Comparison of ENCODE assay signal across 29 cellular contexts in genomic region chr4:63430105-63430504, GRCh38.
"Had no signal": no experiment of that assay in that cellular context is flagged by ENCODE, and none has a peak within 500 bp of the region (broad histone marks: within the 10 kb centered on the region; RNA-seq: fewer than 3 reads in every experiment).

No MANE protein-coding gene starts in this region.

- H3K9me3 ChIP-seq: esophagus muscularis mucosa, gastroesophageal sphincter, left lung, sigmoid colon, testis, tibial artery had no signal

- H3K36me3 Mint-ChIP-seq: mesothelial cell of epicardium; naive B cell; natural killer cell treated with Interleukin-12 subunit alpha and Interleukin-12 subunit beta and Interleukin-15 and Interleukin-18, amount 100 ng/mL, for 72 hours; neural progenitor cell; stimulated activated memory B cell treated with anti-CD40 and anti-IgM and Interleukin-4, amounts not matched to agents 10 μg/mL and 1 μg/mL and 100 μg/mL, for 72 hours; type B pancreatic cell had no signal

- H3K4me3 ChIP-seq: coronary artery, esophagus muscularis mucosa, gastroesophageal sphincter, heart right ventricle, left lung, mucosa of descending colon, neural progenitor cell, psoas muscle, sigmoid colon, testis, tibial artery had no signal

- H3K4me1 ChIP-seq: esophagus muscularis mucosa, foreskin keratinocyte, gastroesophageal sphincter, heart right ventricle, left lung, neural progenitor cell, psoas muscle, sigmoid colon, testis, tibial artery had no signal

- H3K27ac Mint-ChIP-seq: mesothelial cell of epicardium; naive B cell; natural killer cell treated with Interleukin-12 subunit alpha and Interleukin-12 subunit beta and Interleukin-15 and Interleukin-18, amount 100 ng/mL, for 72 hours; neural progenitor cell; stimulated activated memory B cell treated with anti-CD40 and anti-IgM and Interleukin-4, amounts not matched to agents 10 μg/mL and 1 μg/mL and 100 μg/mL, for 72 hours; type B pancreatic cell had no signal

- H3K4me1 Mint-ChIP-seq: mesothelial cell of epicardium; naive B cell; neural progenitor cell; stimulated activated memory B cell treated with anti-CD40 and anti-IgM and Interleukin-4, amounts not matched to agents 10 μg/mL and 1 μg/mL and 100 μg/mL, for 72 hours had no signal

- H3K9me3 Mint-ChIP-seq: mesothelial cell of epicardium, neural progenitor cell, type B pancreatic cell had no signal

- H3K27me3 ChIP-seq: esophagus muscularis mucosa, foreskin keratinocyte, gastroesophageal sphincter, heart right ventricle, left lung, neural progenitor cell, sigmoid colon, testis, tibial artery had no signal

- H3K36me3 ChIP-seq: esophagus muscularis mucosa, gastroesophageal sphincter, heart right ventricle, left lung, neural progenitor cell, sigmoid colon, tibial artery had no signal

- H3K4me3 Mint-ChIP-seq: mesothelial cell of epicardium; naive B cell; natural killer cell treated with Interleukin-12 subunit alpha and Interleukin-12 subunit beta and Interleukin-15 and Interleukin-18, amount 100 ng/mL, for 72 hours; neural progenitor cell; stimulated activated memory B cell treated with anti-CD40 and anti-IgM and Interleukin-4, amounts not matched to agents 10 μg/mL and 1 μg/mL and 100 μg/mL, for 72 hours; type B pancreatic cell had no signal

- H3K27ac ChIP-seq: coronary artery, esophagus muscularis mucosa, foreskin keratinocyte, gastroesophageal sphincter, heart right ventricle, left lung, neural progenitor cell, psoas muscle, sigmoid colon, testis, tibial artery had no signal

- H3K27me3 Mint-ChIP-seq: naive B cell; natural killer cell treated with Interleukin-12 subunit alpha and Interleukin-12 subunit beta and Interleukin-15 and Interleukin-18, amount 100 ng/mL, for 72 hours; stimulated activated memory B cell treated with anti-CD40 and anti-IgM and Interleukin-4, amounts not matched to agents 10 μg/mL and 1 μg/mL and 100 μg/mL, for 72 hours; type B pancreatic cell had no signal

- DNase-seq: dermis blood vessel endothelial cell; effector memory CD4-positive, alpha-beta T cell; glutamatergic neuron; heart right ventricle; hippocampal formation; left cardiac atrium; left lung; mesenchymal stem cell; mucosa of descending colon; naive B cell; posterior cingulate gyrus; psoas muscle; right cardiac atrium; sigmoid colon; stimulated activated CD4-positive, alpha-beta T cell treated with anti-CD3 and anti-CD28 coated beads, Interleukin-2, amount 100 ng/mL, for 24 hours; stimulated activated CD4-positive, alpha-beta T cell treated with anti-CD3 and anti-CD28 coated beads, Interleukin-4, amount 100 ng/mL, for 24 hours; stimulated activated naive CD8-positive, alpha-beta T cell treated with anti-CD3 and anti-CD28 coated beads, Interleukin-15, Interleukin-2, amounts not matched to agents 100 U/mL and 50 U/mL, for 24 hours; substantia nigra; testis; tibial artery had no signal
